In the genomic region with DNA sequence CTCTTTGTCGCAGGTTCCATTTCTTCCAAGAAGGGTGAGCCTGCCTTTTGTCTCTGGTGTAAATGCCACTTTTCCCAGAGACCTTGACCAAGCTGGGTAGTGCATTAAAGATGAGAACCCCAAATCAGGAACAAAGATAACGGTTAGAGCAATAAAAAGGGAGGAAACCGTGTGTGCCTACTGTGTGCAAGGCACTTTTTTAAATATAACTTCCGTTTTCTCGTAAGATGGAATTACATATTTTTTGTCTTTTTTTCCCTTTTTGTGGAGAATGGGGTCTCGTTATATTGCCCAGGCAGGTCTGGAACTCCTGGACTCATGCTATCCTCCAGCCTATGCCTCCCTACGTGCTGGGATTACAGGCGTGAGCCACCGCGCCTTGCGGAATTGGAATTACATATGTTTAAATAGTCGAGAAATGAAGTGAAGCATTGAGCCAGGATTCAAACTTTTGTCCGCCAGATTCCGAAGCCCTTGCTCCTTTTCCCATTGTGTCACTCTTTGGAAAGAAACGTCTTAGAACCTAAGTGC, we compare ENCODE assay signal across 8 cellular contexts. TPM values are rescaled to one million over a fixed set of nuclear protein-coding genes. Genes with fewer than 3 reads are reported as not detected.
DNase-seq lines count a peak whose midpoint lies in the region; TF ChIP-seq lines count a peak whose summit lies in the region.

No MANE protein-coding gene starts in this region.

- no peaks in the 10 kb centered on the region for H3K27me3 ChIP-seq in Peyer's patch
- no peaks in the 10 kb centered on the region for H3K27me3 ChIP-seq in esophagus squamous epithelium
- no peaks in the 10 kb centered on the region for H3K27me3 ChIP-seq in rectal smooth muscle tissue (ENCODE audit: control insufficient read depth, insufficient read depth, low read length)

- TF ChIP-seq CTCF in GM12864 (IDR thresholded peaks at IDR 0.05; ENCODE audit: low read depth, low read length, missing control alignments) (no peak), Peyer's patch (IDR thresholded peaks at IDR 0.05) (no peak), esophagus squamous epithelium (IDR thresholded peaks at IDR 0.05) (no peak)

- intact Hi-C loops in esophagus squamous epithelium (cut with DNase I), result no loop called here

- peak overlapping the region; percentile 24 for H3K9ac ChIP-seq in rectal smooth muscle tissue (ENCODE audit: low read length)

- H3K4me3 ChIP-seq in GM12864 (ENCODE audit: low read depth, low read length), result peak overlapping the region; percentile 60
- peak overlapping the region; percentile 47 to 67 (median 58) for H3K4me3 ChIP-seq in Peyer's patch
- H3K4me3 ChIP-seq in esophagus squamous epithelium, result peak overlapping the region; percentile 67 to 81 (median 69)
- H3K4me3 ChIP-seq in rectal smooth muscle tissue (ENCODE audit: low read length), result peak overlapping the region; percentile 72

- DNase-seq in GM12864 (ENCODE audit: low read depth) (no peak), Peyer's patch (no peak), esophagus squamous epithelium (lab: John Stamatoyannopoulos, UW) (no peak), RPMI8226 (no peak), DMS153 (lab: John Stamatoyannopoulos, UW) (no peak), SHP77 treated with DMSO at 0.1 percent for 48 hours (lab: John Stamatoyannopoulos, UW) (no peak), nucleus accumbens (lab: John Stamatoyannopoulos, UW) (no peak)

- 21 to 26% methylated on average over 15 of the region's 15 CpGs for WGBS in esophagus squamous epithelium, 2 donors

- H3K27ac ChIP-seq in Peyer's patch (peak overlapping the region; percentile 68 to 96 (median 86)), esophagus squamous epithelium (peak overlapping the region; percentile 80 to 99 (median 92)), rectal smooth muscle tissue (ENCODE audit: low read depth, low read length) (peak overlapping the region; percentile 83)

- peaks cover 5 to 47% (median 7%) of the 10 kb centered on the region in 4 donors for H3K4me1 ChIP-seq in Peyer's patch
- peaks cover 33 to 59% (median 37%) of the 10 kb centered on the region in 3 donors for H3K4me1 ChIP-seq in esophagus squamous epithelium
- H3K4me1 ChIP-seq in rectal smooth muscle tissue (ENCODE audit: control insufficient read depth, insufficient read depth, low read length), result peaks cover 20% of the 10 kb centered on the region

- H3K9me3 ChIP-seq in Peyer's patch (no peaks in the 10 kb centered on the region), esophagus squamous epithelium (no peaks in the 10 kb centered on the region)

- no peaks in the 10 kb centered on the region for H3K36me3 ChIP-seq in Peyer's patch
- peaks cover 0 to 31% (median 2%) of the 10 kb centered on the region in 3 donors for H3K36me3 ChIP-seq in esophagus squamous epithelium
- no peaks in the 10 kb centered on the region for H3K36me3 ChIP-seq in rectal smooth muscle tissue (ENCODE audit: control insufficient read depth, insufficient read depth, low read length)

- no peak for TF ChIP-seq POLR2A in Peyer's patch (IDR thresholded peaks at IDR 0.05)
- no peak for TF ChIP-seq POLR2A in esophagus squamous epithelium (IDR thresholded peaks at IDR 0.05)

RNA-seq across cellular contexts. Expression of a gene that starts 0.5 kb away (rescaled TPM):
- total RNA-seq in Peyer's patch (10 to 100 TPM; 15.3 to 25.3 (median 23.5) TPM), esophagus squamous epithelium (10 to 100 TPM; 17.2 to 31.0 (median 21.6) TPM)

RNA-seq across cellular contexts. Expression of a gene that starts 1.9 kb away (rescaled TPM):
- total RNA-seq in Peyer's patch, result 10 to 100 TPM; 23.8 to 52.0 (median 37.6) TPM
- total RNA-seq in esophagus squamous epithelium, result 10 to 100 TPM; 21.1 to 42.5 (median 28.6) TPM

RNA-seq across cellular contexts. Expression of a gene that starts 6.2 kb away (rescaled TPM):
- total RNA-seq in Peyer's patch, result 100 to 1,000 TPM in 3 of 4 donors, 10 to 100 TPM in 1; 96.6 to 950 (median 626) TPM
- 1 to 10 TPM in 1 of 4 donors, not detected in 3; 1.1 TPM for total RNA-seq in esophagus squamous epithelium

RNA-seq across cellular contexts. Expression of a gene that starts 34.4 kb away (rescaled TPM):
- total RNA-seq in Peyer's patch (100 to 1,000 TPM in 3 of 4 donors, 10 to 100 TPM in 1; 85.6 to 299 (median 139) TPM), esophagus squamous epithelium (10 to 100 TPM; 31.7 to 64.9 (median 46.1) TPM)

RNA-seq across cellular contexts. Expression of a gene that starts 34.5 kb away (rescaled TPM):
- total RNA-seq in Peyer's patch (10 to 100 TPM; 30.5 to 48.7 (median 36.6) TPM), esophagus squamous epithelium (10 to 100 TPM in 3 of 4 donors, 1 to 10 TPM in 1; 9.2 to 15.8 (median 13.9) TPM)

Comparison
In these comparisons a context has a peak if more than half of its experiments do, and no peak if none do; other contexts are left out.
1. RNA of a gene that starts 6.2 kb away (total RNA-seq): 96.6 to 950 TPM in Peyer's patch; 1.1 TPM in esophagus squamous epithelium; every median in the first group is over 10 times any median in the second.
2. Peak in every context shown above with its lines, with median percentiles within 50 percentile points of each other: H3K4me3 ChIP-seq and H3K27ac ChIP-seq.